13 cellular contexts compared by ENCODE assay signal in genomic region chr4:39686997-39687396, GRCh38.
"Had no signal": no experiment of that assay in that cellular context is flagged by ENCODE, and none has a peak within 500 bp of the region (broad histone marks: within the 10 kb centered on the region; RNA-seq: fewer than 3 reads in every experiment).

No MANE protein-coding gene starts in this region.

- ATAC-seq: activated CD4-positive, CD25-positive, alpha-beta regulatory T cell treated with anti-CD3 and anti-CD28 coated beads, Interleukin-2, amount 50 U/mL, for 24 hours; heart right ventricle; left ventricle myocardium superior had no signal

- H3K27me3 ChIP-seq: adrenal gland, colonic mucosa, esophagus squamous epithelium, heart right ventricle, ovary, transverse colon had no signal

- H3K9me3 ChIP-seq: adrenal gland, colonic mucosa, esophagus squamous epithelium, heart right ventricle, ovary, transverse colon had no signal

- H3K36me3 ChIP-seq: adrenal gland, colonic mucosa, esophagus squamous epithelium, heart right ventricle, ovary, transverse colon had no signal

- H3K4me1 ChIP-seq: adrenal gland, colonic mucosa, esophagus squamous epithelium had no signal

- DNase-seq: activated naive CD4-positive, alpha-beta T cell treated with anti-CD3 and anti-CD28 coated beads, Interleukin-2, amount 50 U/mL, for 16 hours; adrenal gland; colonic mucosa; esophagus squamous epithelium; heart right ventricle; islet precursor cell; left ventricle myocardium superior; ovary; stimulated activated CD4-positive, alpha-beta T cell treated with anti-CD3 and anti-CD28 coated beads, Interleukin-12 subunit alpha, Interleukin-12 subunit beta, amount 100 ng/mL, for 4 hours; stimulated activated naive CD4-positive, alpha-beta T cell; substantia nigra; transverse colon had no signal

- H3K4me3 ChIP-seq: adrenal gland, colonic mucosa, esophagus squamous epithelium, heart right ventricle, ovary, transverse colon had no signal

- H3K27ac ChIP-seq: adrenal gland, colonic mucosa, esophagus squamous epithelium, heart right ventricle, ovary, transverse colon had no signal
